In the genomic region with DNA sequence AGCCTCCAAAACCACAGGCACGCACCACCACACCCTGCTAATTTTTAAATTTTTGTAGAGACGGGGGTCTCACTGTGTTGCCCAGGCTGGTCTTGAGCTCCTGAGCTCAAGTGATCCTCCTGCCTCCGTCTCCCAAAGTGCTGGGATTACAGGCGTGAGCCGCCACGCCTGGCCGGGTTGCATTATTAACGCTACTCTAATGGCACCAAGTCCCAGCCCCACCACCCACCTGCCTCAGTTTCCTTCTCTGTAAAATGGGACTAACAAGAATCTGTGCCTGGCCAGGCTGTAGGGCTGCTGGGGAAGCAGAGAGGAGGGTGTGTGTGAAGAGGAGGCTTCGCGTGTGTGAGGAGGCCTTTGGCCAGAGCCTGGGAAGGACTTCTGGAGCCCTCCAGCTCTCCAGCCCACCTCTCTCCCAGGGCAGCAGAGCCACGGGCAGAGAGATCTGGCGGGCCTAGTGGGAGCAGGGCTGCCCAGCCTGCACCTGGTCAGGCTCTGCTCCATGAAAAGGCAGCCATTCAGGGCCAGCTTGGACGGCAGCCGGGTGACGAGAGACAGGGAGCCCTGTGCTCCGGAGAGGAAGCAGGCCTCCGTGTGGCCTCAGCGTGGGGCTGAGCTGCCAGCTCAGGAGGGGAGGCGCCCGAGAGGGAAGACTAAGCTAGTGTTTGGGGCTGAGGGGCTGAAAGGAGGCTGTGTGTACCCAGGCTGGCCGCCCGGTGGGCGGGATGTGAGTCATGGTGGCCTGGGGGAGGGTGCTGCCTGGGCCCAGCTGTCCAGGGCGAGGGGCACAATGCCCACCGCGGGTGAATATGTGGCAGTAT, we compare ENCODE assay signal across 9 cellular contexts. TPM values are rescaled to one million over a fixed set of nuclear protein-coding genes. Genes with fewer than 3 reads are reported as not detected.
DNase-seq lines count a peak whose midpoint lies in the region; ATAC-seq and TF ChIP-seq lines count a peak whose summit lies in the region.
"Had no signal": no experiment of that assay in that cellular context is flagged by ENCODE, and none has a peak within 500 bp of the region (broad histone marks: within the 10 kb centered on the region; RNA-seq: fewer than 3 reads in every experiment).

No MANE protein-coding gene starts in this region.

- TF ChIP-seq POLR2A in breast epithelium (IDR thresholded peaks at IDR 0.05), result no peak

- intact Hi-C loops in Right ventricle myocardium inferior (cut with DNase I) (no loop called here), breast epithelium (cut with DNase I; ENCODE audit: low total_unique reads) (no loop called here), left lung (cut with DNase I) (no loop called here), upper lobe of right lung (cut with DNase I) (no loop called here)

- TF ChIP-seq CTCF in right atrium auricular region (IDR thresholded peaks at IDR 0.05) (no peak), breast epithelium (IDR thresholded peaks at IDR 0.05) (no peak), left lung (IDR thresholded peaks at IDR 0.05) (no peak), upper lobe of right lung (IDR thresholded peaks at IDR 0.05) (no peak)

- H3K27me3 ChIP-seq in right atrium auricular region (no peaks in the 10 kb centered on the region), breast epithelium (no peaks in the 10 kb centered on the region), left lung (no peaks in the 10 kb centered on the region), upper lobe of right lung (no peaks in the 10 kb centered on the region)

- H3K4me1 Mint-ChIP-seq in effector memory CD8-positive, alpha-beta T cell (ENCODE audit: low read depth in 2 of 2), result peaks cover 2 to 12% of the 10 kb centered on the region in 2 donors

- H3K4me1 ChIP-seq in right atrium auricular region (peaks cover 0 to 9% of the 10 kb centered on the region in 2 donors), breast epithelium (no peaks in the 10 kb centered on the region), left lung (peaks cover 0 to 19% of the 10 kb centered on the region in 2 donors), upper lobe of right lung (no peaks in the 10 kb centered on the region)

- H3K9me3 Mint-ChIP-seq in effector memory CD8-positive, alpha-beta T cell, result peaks cover 0 to 2% of the 10 kb centered on the region in 2 donors

- H3K36me3 Mint-ChIP-seq in effector memory CD8-positive, alpha-beta T cell (ENCODE audit: insufficient read depth), result peaks cover 3% of the 10 kb centered on the region

- peak overlapping the region in 1 of 2 donors; percentile 68 for H3K27ac Mint-ChIP-seq in effector memory CD8-positive, alpha-beta T cell

- H3K9me3 ChIP-seq in right atrium auricular region (peaks cover 0 to 12% of the 10 kb centered on the region in 2 donors), breast epithelium (no peaks in the 10 kb centered on the region), left lung (peaks cover 0 to 8% of the 10 kb centered on the region in 2 donors), upper lobe of right lung (peaks cover 3% of the 10 kb centered on the region)

- H3K4me3 ChIP-seq in right atrium auricular region (no peak overlapping the region), breast epithelium (no peak overlapping the region), left lung (no peak overlapping the region), upper lobe of right lung (no peak overlapping the region)

- H3K36me3 ChIP-seq in right atrium auricular region (no peaks in the 10 kb centered on the region), breast epithelium (no peaks in the 10 kb centered on the region), left lung (no peaks in the 10 kb centered on the region), upper lobe of right lung (no peaks in the 10 kb centered on the region)

- H3K27ac ChIP-seq in right atrium auricular region, result no peak overlapping the region
- H3K27ac ChIP-seq in breast epithelium, result peak overlapping the region; percentile 52 to 61
- H3K27ac ChIP-seq in left lung, result no peak overlapping the region
- H3K27ac ChIP-seq in upper lobe of right lung, result no peak overlapping the region

- DNase-seq in Right ventricle myocardium inferior (ENCODE audit: missing footprints), result no peak
- DNase-seq in right atrium auricular region (ENCODE audit: low spot score), result no peak
- DNase-seq in breast epithelium (ENCODE audit: low spot score in 2 of 2), result peak in 1 of 2 donors; percentile 40
- DNase-seq in left lung, result peak in 1 of 2 donors; percentile 80
- no peak for DNase-seq in upper lobe of right lung
- no peak for DNase-seq in stimulated activated CD4-positive, alpha-beta T cell treated with anti-CD3 and anti-CD28 coated beads, Interleukin-4, amount 100 ng/mL, for 1 hour
- no peak for DNase-seq in effector memory CD8-positive, alpha-beta T cell
- DNase-seq in activated T-cell treated with anti-CD3 and anti-CD28 coated beads, Interleukin-2, amount 50 U/mL, for 48 hours, result no peak

- ATAC-seq in Right ventricle myocardium inferior (peak; percentile 73), left lung (peak; percentile 49), upper lobe of right lung (peak; percentile 58)
- ATAC-seq in effector memory CD8-positive, alpha-beta T cell (replicated peaks), result no peak

- no peak overlapping the region for H3K4me3 Mint-ChIP-seq in effector memory CD8-positive, alpha-beta T cell

- peaks cover 18 to 54% of the 10 kb centered on the region in 2 donors for H3K27me3 Mint-ChIP-seq in effector memory CD8-positive, alpha-beta T cell

RNA-seq across cellular contexts. Expression of gene B3GNT7, which starts 7.4 kb away (rescaled TPM):
- total RNA-seq in Right ventricle myocardium inferior (9.1 TPM), right atrium auricular region (1 to 10 TPM; 4.0 to 9.4 TPM), breast epithelium (1 to 10 TPM; 1.3 to 5.3 (median 2.3) TPM), left lung (100 to 1,000 TPM in 1 of 2 donors, 10 to 100 TPM in 1; 32.6 to 107 TPM), upper lobe of right lung (53.5 TPM)
- total RNA-seq: NCI-H460 had no signal

Comparison
In these comparisons a context has a peak if more than half of its experiments do, and no peak if none do; other contexts are left out.
1. H3K27ac ChIP-seq: peak in breast epithelium (2 of 2); none in right atrium auricular region (0 of 2), left lung (0 of 2) and upper lobe of right lung (single experiment).